ENCODE assay signal across 30 cellular contexts in genomic region chr7:84998665-84999064, GRCh38.
DNase-seq lines count a peak whose midpoint lies in the region; ATAC-seq, FAIRE-seq and TF ChIP-seq lines count a peak whose summit lies in the region.
"Had no signal": no experiment of that assay in that cellular context is flagged by ENCODE, and none has a peak within 500 bp of the region (broad histone marks: within the 10 kb centered on the region; RNA-seq: fewer than 3 reads in every experiment).

No MANE protein-coding gene starts in this region.

- TF ChIP-seq CTCF in A673 (conservative IDR thresholded peaks at IDR 0.05; ENCODE audit: low read depth, low read length) = peak; percentile 30; the same call in 1 of the 2 replicates
- peak; percentile 3 for TF ChIP-seq CTCF in GM12873 (IDR thresholded peaks at IDR 0.05; ENCODE audit: insufficient read depth, low read depth, low read length, missing control alignments)
- TF ChIP-seq CTCF in foreskin keratinocyte (conservative IDR thresholded peaks at IDR 0.05) = peak; percentile 24
- no peak for TF ChIP-seq CTCF in pancreas (IDR thresholded peaks at IDR 0.05)

- no peak for FAIRE-seq in pancreas (lab: Jason Lieb, UNC)
- FAIRE-seq: D721Med, GM18507, TTC549 had no signal

- no peaks in the 10 kb centered on the region for H3K36me3 Mint-ChIP-seq in activated naive CD4-positive, alpha-beta T cell treated with anti-CD3 and anti-CD28 coated beads for 36 hours (ENCODE audit: low read depth)
- H3K36me3 Mint-ChIP-seq: CD14-positive monocyte, natural killer cell had no signal

- H3K9me3 ChIP-seq in A673 (ENCODE audit: low read depth, low read length, poor library complexity, severe bottlenecking) (no peaks in the 10 kb centered on the region), pancreas (no peaks in the 10 kb centered on the region)
- H3K9me3 ChIP-seq: testis, vagina had no signal

- no peaks in the 10 kb centered on the region for H3K4me1 Mint-ChIP-seq in activated naive CD4-positive, alpha-beta T cell treated with anti-CD3 and anti-CD28 coated beads for 36 hours (ENCODE audit: low read depth)
- H3K4me1 Mint-ChIP-seq: activated naive CD8-positive, alpha-beta T cell treated with anti-CD3 and anti-CD28 coated beads, Interleukin-2, amount 50 U/mL, for 24 hours; CD14-positive monocyte; immature natural killer cell; natural killer cell had no signal

- CTCF ChIA-PET in A673 (lab: Charles Lee) = no interaction called here
- CTCF ChIA-PET in activated naive CD4-positive, alpha-beta T cell treated with anti-CD3 and anti-CD28 coated beads for 36 hours (lab: Charles Lee) = interaction anchor here (1.7 kb wide), 1 partner anchor 30 kb away, joined by 4 read pairs; no protein-coding TSS in a partner anchor

- no peak overlapping the region for H3K27ac Mint-ChIP-seq in activated naive CD4-positive, alpha-beta T cell treated with anti-CD3 and anti-CD28 coated beads for 36 hours
- H3K27ac Mint-ChIP-seq: activated naive CD8-positive, alpha-beta T cell treated with anti-CD3 and anti-CD28 coated beads, Interleukin-2, amount 50 U/mL, for 24 hours; CD14-positive monocyte; immature natural killer cell; natural killer cell had no signal

- no peaks in the 10 kb centered on the region for H3K27me3 ChIP-seq in A673 (replicated peaks; ENCODE audit: insufficient read depth, low read depth, low read length, poor library complexity)
- no peaks in the 10 kb centered on the region for H3K27me3 ChIP-seq in foreskin keratinocyte
- no peaks in the 10 kb centered on the region for H3K27me3 ChIP-seq in pancreas
- H3K27me3 ChIP-seq: testis, vagina had no signal

- H3K36me3 ChIP-seq in A673 (ENCODE audit: insufficient read depth, low read length, poor library complexity, severe bottlenecking) (no peaks in the 10 kb centered on the region), pancreas (no peaks in the 10 kb centered on the region)
- H3K36me3 ChIP-seq: vagina had no signal

- intact Hi-C loops in A673 (cut with micrococcal nuclease; ENCODE audit: unreplicated experiment) (no loop called here), pancreas (cut with DNase I) (no loop called here)
- intact Hi-C loops in activated naive CD4-positive, alpha-beta T cell treated with anti-CD3 and anti-CD28 coated beads for 36 hours (cut with micrococcal nuclease) = no loop called here

- H3K27me3 Mint-ChIP-seq in activated naive CD4-positive, alpha-beta T cell treated with anti-CD3 and anti-CD28 coated beads for 36 hours (ENCODE audit: low read depth) = peaks cover 17% of the 10 kb centered on the region
- H3K27me3 Mint-ChIP-seq: activated naive CD8-positive, alpha-beta T cell treated with anti-CD3 and anti-CD28 coated beads, Interleukin-2, amount 50 U/mL, for 24 hours had no signal

- peaks cover 17% of the 10 kb centered on the region for H3K4me1 ChIP-seq in A673 (ENCODE audit: insufficient read depth, low read length, poor library complexity, severe bottlenecking)
- H3K4me1 ChIP-seq in foreskin keratinocyte = peaks cover 5% of the 10 kb centered on the region
- no peaks in the 10 kb centered on the region for H3K4me1 ChIP-seq in pancreas
- H3K4me1 ChIP-seq: testis, vagina had no signal

- H3K4me3 ChIP-seq in A673 (ENCODE audit: low read depth, low read length, poor library complexity, severe bottlenecking) (no peak overlapping the region), pancreas (no peak overlapping the region)
- H3K4me3 ChIP-seq: testis, vagina had no signal

- no peak overlapping the region for H3K4me3 Mint-ChIP-seq in activated naive CD4-positive, alpha-beta T cell treated with anti-CD3 and anti-CD28 coated beads for 36 hours
- H3K4me3 Mint-ChIP-seq: activated naive CD8-positive, alpha-beta T cell treated with anti-CD3 and anti-CD28 coated beads, Interleukin-2, amount 50 U/mL, for 24 hours; CD14-positive monocyte; immature natural killer cell; natural killer cell had no signal

- ATAC-seq in foreskin keratinocyte = peak; percentile 31
- no peak for ATAC-seq in pancreas
- ATAC-seq: activated naive CD8-positive, alpha-beta T cell treated with anti-CD3 and anti-CD28 coated beads, Interleukin-2, amount 50 U/mL, for 24 hours; left ventricle myocardium superior; natural killer cell; sciatic nerve had no signal

- no peak overlapping the region for H3K27ac ChIP-seq in A673 (ENCODE audit: low read depth, low read length, poor library complexity, severe bottlenecking)
- no peak overlapping the region for H3K27ac ChIP-seq in foreskin keratinocyte
- H3K27ac ChIP-seq in pancreas = no peak overlapping the region
- H3K27ac ChIP-seq: testis, vagina had no signal

- DNase-seq in A673 (ENCODE audit: low spot score) = no peak
- peak; percentile 69 for DNase-seq in RKO (ENCODE audit: low spot score)
- DNase-seq in foreskin keratinocyte = no peak
- DNase-seq in stimulated activated CD4-positive, alpha-beta T cell treated with anti-CD3 and anti-CD28 coated beads, Interleukin-2, amount 100 ng/mL, for 48 hours = no peak
- no peak for DNase-seq in pancreas
- DNase-seq in activated naive CD4-positive, alpha-beta T cell treated with anti-CD3 and anti-CD28 coated beads for 36 hours = no peak
- no peak for DNase-seq in D341Med (ENCODE audit: low spot score)
- DNase-seq: activated effector memory CD4-positive, alpha-beta T cell treated with anti-CD3 and anti-CD28 coated beads, Interleukin-2, amount 50 U/mL, for 16 hours; activated naive CD8-positive, alpha-beta T cell treated with anti-CD3 and anti-CD28 coated beads, Interleukin-2, amount 50 U/mL, for 24 hours; effector CD8-positive, alpha-beta T cell; erythroblast; foreskin melanocyte; GF-D8; immature natural killer cell; left ventricle myocardium superior; natural killer cell; NCI-H1694 treated with DMSO at 0.1 percent for 48 hours; NCI-H226; posterior cingulate gyrus; SIG-M5; stimulated activated naive CD4-positive, alpha-beta T cell treated with Interleukin-2 at 50 U/mL for 16 hours; T-helper 1 cell; testis had no signal

- POLR2A ChIA-PET in A673 (lab: Charles Lee; ENCODE audit: low non-redundant PET) = no interaction called here

- no peaks in the 10 kb centered on the region for H3K9me3 Mint-ChIP-seq in activated naive CD4-positive, alpha-beta T cell treated with anti-CD3 and anti-CD28 coated beads for 36 hours
- H3K9me3 Mint-ChIP-seq: activated naive CD8-positive, alpha-beta T cell treated with anti-CD3 and anti-CD28 coated beads, Interleukin-2, amount 50 U/mL, for 24 hours had no signal

- BruUV-seq in A673 (replicated peaks; lab: Mats Ljungman, UMichigan) = no TSS peak

Comparison
In these comparisons a context has a peak if more than half of its experiments do, and no peak if none do; other contexts are left out.
1. CTCF ChIP-seq: peak in A673 (single experiment), GM12873 (single experiment) and foreskin keratinocyte (single experiment); none in pancreas (0 of 4).